28 cellular contexts compared by ENCODE assay signal in the genomic region with DNA sequence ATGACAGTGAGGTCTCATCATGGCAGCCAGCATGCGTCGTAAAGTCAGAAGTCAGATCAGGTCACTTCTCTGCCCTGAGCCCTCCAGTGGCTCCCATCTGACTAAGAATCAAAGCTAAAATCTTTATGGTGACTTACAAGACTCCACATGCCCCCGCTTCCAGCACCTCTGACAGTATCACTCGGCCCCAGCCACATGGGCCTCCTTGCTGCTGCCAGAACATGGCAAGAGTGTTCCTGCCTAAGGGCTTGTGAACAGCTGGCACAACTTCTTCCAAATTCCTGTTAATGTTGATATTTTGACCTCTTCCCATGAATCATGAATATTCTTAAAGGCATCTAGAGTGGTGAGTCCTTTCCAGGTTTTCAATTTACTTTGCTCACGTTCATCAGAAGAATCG. TPM values are rescaled to one million over a fixed set of nuclear protein-coding genes. Genes with fewer than 3 reads are reported as not detected.
DNase-seq lines count a peak whose midpoint lies in the region; ATAC-seq and TF ChIP-seq lines count a peak whose summit lies in the region.
"Had no signal": no experiment of that assay in that cellular context is flagged by ENCODE, and none has a peak within 500 bp of the region (broad histone marks: within the 10 kb centered on the region; RNA-seq: fewer than 3 reads in every experiment).

No MANE protein-coding gene starts in this region.

- no peak for TF ChIP-seq CTCF in AG10803 (conservative IDR thresholded peaks at IDR 0.05; ENCODE audit: low read length)
- TF ChIP-seq CTCF in mammary epithelial cell (conservative IDR thresholded peaks at IDR 0.05 in 1 of 2, IDR thresholded peaks at IDR 0.05 in 1 of 2; ENCODE audit: extremely low read depth in 1 of 2, insufficient read depth in 1 of 2, low read depth in 1 of 2, low read length in 2 of 2): no peak
- TF ChIP-seq CTCF in foreskin fibroblast (IDR thresholded peaks at IDR 0.05; ENCODE audit: low read depth, low read length): no peak
- no peak for TF ChIP-seq CTCF in coronary artery (IDR thresholded peaks at IDR 0.05)

- no peaks in the 10 kb centered on the region for H4K20me1 ChIP-seq in mammary epithelial cell (ENCODE audit: insufficient read depth, low read length)

- WGBS in mammary epithelial cell (ENCODE audit: low coverage, missing lambda C conversion rate): 10% methylated on average over 6 of the region's 6 CpGs

- no TSS peak for BruUV-seq in mammary epithelial cell (replicated peaks; lab: Mats Ljungman, UMichigan)

- no peaks in the 10 kb centered on the region for H3K27me3 ChIP-seq in mammary epithelial cell (ENCODE audit: insufficient read depth, low read length)
- H3K27me3 ChIP-seq: cardiac muscle cell, esophagus squamous epithelium, left lung, stomach, thyroid gland, vagina had no signal

- no peak for ATAC-seq in GM21447 (IDR thresholded peaks at IDR 0.05; ENCODE audit: unreplicated experiment)
- ATAC-seq: activated CD8-positive, alpha-beta T cell treated with anti-CD3 and anti-CD28 coated beads for 36 hours; left lung; right cardiac atrium had no signal

- peak overlapping the region; percentile 29 for H3K4me2 ChIP-seq in mammary epithelial cell (ENCODE audit: insufficient read depth, low read depth, low read length)
- H3K4me2 ChIP-seq: PC-9 had no signal

- H3K4me1 ChIP-seq in mammary epithelial cell (ENCODE audit: insufficient read depth, low read length): peaks cover 29% of the 10 kb centered on the region
- H3K4me1 ChIP-seq: esophagus squamous epithelium, left lung, thyroid gland, vagina had no signal

- H3K27ac ChIP-seq in mammary epithelial cell (ENCODE audit: insufficient read depth, low read depth, low read length): peak overlapping the region; percentile 37
- no peak overlapping the region for H3K27ac ChIP-seq in coronary artery
- H3K27ac ChIP-seq: cardiac muscle cell, esophagus squamous epithelium, left lung, PC-9, stomach, thyroid gland, vagina had no signal

- no peak overlapping the region for H3K4me3 ChIP-seq in AG10803 (ENCODE audit: low read length)
- no peak overlapping the region for H3K4me3 ChIP-seq in mammary epithelial cell (replicated peaks in 1 of 3; ENCODE audit: insufficient read depth in 1 of 3, low read depth in 2 of 3, low read length in 3 of 3)
- H3K4me3 ChIP-seq in foreskin fibroblast (ENCODE audit: low read depth in 1 of 2, low read length in 2 of 2): no peak overlapping the region
- H3K4me3 ChIP-seq in coronary artery: no peak overlapping the region
- H3K4me3 ChIP-seq: cardiac muscle cell, esophagus squamous epithelium, left lung, PC-9, stomach, thyroid gland, vagina had no signal

- no peak overlapping the region for H3K9ac ChIP-seq in mammary epithelial cell (ENCODE audit: insufficient read depth, low read length)

- peak overlapping the region; percentile 41 for H2AFZ ChIP-seq in mammary epithelial cell (ENCODE audit: low read depth, low read length)
- H2AFZ ChIP-seq: PC-9 had no signal

- dilution Hi-C loops in mammary epithelial cell (cut with HindIII; ENCODE audit: low sequenced_read_pairs): no loop called here

- no peaks in the 10 kb centered on the region for H3K36me3 ChIP-seq in mammary epithelial cell (ENCODE audit: insufficient read depth, low read length)
- H3K36me3 ChIP-seq: cardiac muscle cell, esophagus squamous epithelium, left lung, thyroid gland, vagina had no signal

- DNase-seq in AG10803 (ENCODE audit: low read depth) (peak; percentile 13), M059J (ENCODE audit: low read depth) (peak; percentile 69), mammary epithelial cell (peak; percentile 96), foreskin fibroblast (peak; percentile 65 to 82), NCI-H2196 treated with DMSO at 0.1 percent for 48 hours (lab: John Stamatoyannopoulos, UW; ENCODE audit: unreplicated experiment) (no peak), iPS-NIHi11 (ENCODE audit: low spot score) (no peak), coronary artery (ENCODE audit: low spot score) (no peak)
- DNase-seq: activated CD8-positive, alpha-beta T cell treated with anti-CD3 and anti-CD28 coated beads for 36 hours; effector memory CD4-positive, alpha-beta T cell; esophagus squamous epithelium; GF-D8; hippocampal formation; immature natural killer cell; left lung; mesenchymal stem cell; NCI-H1105 treated with DMSO at 0.1 percent for 48 hours; NCI-H1930; NCI-H2171 treated with DMSO at 0.1 percent for 48 hours; NCI-H524; PC-9; right cardiac atrium; SHP77; stimulated activated CD4-positive, alpha-beta T cell treated with anti-CD3 and anti-CD28 coated beads, Interleukin-2, amount 100 ng/mL, for 48 hours; stomach; thyroid gland had no signal

- CTCF ChIA-PET in mammary epithelial cell (lab: Charles Lee; ENCODE audit: low non-redundant PET): interaction anchor here (0.5 kb wide), 1 partner anchor 292 kb away, joined by 3 read pairs; no protein-coding TSS in a partner anchor

- no peaks in the 10 kb centered on the region for H3K9me3 ChIP-seq in mammary epithelial cell (replicated peaks; ENCODE audit: insufficient read depth, low read length)
- H3K9me3 ChIP-seq: esophagus squamous epithelium, stomach, thyroid gland, vagina had no signal

- H3K79me2 ChIP-seq in mammary epithelial cell (ENCODE audit: insufficient read depth, low read length): no peaks in the 10 kb centered on the region

- intact Hi-C loops in mammary epithelial cell (cut with micrococcal nuclease): loop anchor here (1.0 to 5.0 kb wide), 2 partner anchors 21 to 165 kb away; partner anchors contain the start of gene POLR2M

- in situ Hi-C loops in mammary epithelial cell (cut with MboI; ENCODE audit: low sequenced_read_pairs in 2 of 2): no loop called here

RNA-seq across cellular contexts. Expression of gene POLR2M, which starts 20.5 kb away (rescaled TPM):
- total RNA-seq in M059J (2014; rRNA removed; shearing (Covaris generic)): 101 and 238 TPM in 2 replicates
- 100 to 1,000 TPM in 1 of 2 donors, 10 to 100 TPM in 1; 82.9 to 109 TPM for total RNA-seq in mammary epithelial cell
- 51.3 TPM for polyA plus RNA-seq in mammary epithelial cell
- polyA minus RNA-seq in mammary epithelial cell: 70.1 TPM

Comparison
In these comparisons a context has a peak if more than half of its experiments do, and no peak if none do; other contexts are left out.
1. DNase-seq: peak in AG10803 (single experiment), M059J (single experiment), mammary epithelial cell (single experiment) and foreskin fibroblast (2 of 2); none in NCI-H2196 treated with DMSO at 0.1 percent for 48 hours (single experiment), iPS-NIHi11 (single experiment) and coronary artery (single experiment).